ENCODE assay signal across 8 cellular contexts in genomic region chr15:50425678-50426246, GRCh38. TPM values are rescaled to one million over a fixed set of nuclear protein-coding genes. Genes with fewer than 3 reads are reported as not detected.
DNase-seq lines count a peak whose midpoint lies in the region; ATAC-seq and TF ChIP-seq lines count a peak whose summit lies in the region.
"Not testable (repeated sequence)": the region's sequence is repeated elsewhere in the genome, so short reads cannot be mapped to it uniquely, and the experiment has no call there.

No MANE protein-coding gene starts in this region.

- peaks cover 36% of the 10 kb centered on the region for H3K4me1 Mint-ChIP-seq in CD14-positive monocyte
- H3K4me1 Mint-ChIP-seq in T-cell: peaks cover 53 to 55% (median 55%) of the 10 kb centered on the region in 3 donors
- peaks cover 40% of the 10 kb centered on the region for H3K4me1 Mint-ChIP-seq in activated naive CD8-positive, alpha-beta T cell (ENCODE audit: low read depth)
- H3K4me1 Mint-ChIP-seq in effector memory CD8-positive, alpha-beta T cell (ENCODE audit: low read depth in 2 of 2): peaks cover 24 to 45% of the 10 kb centered on the region in 2 donors
- peaks cover 16% of the 10 kb centered on the region for H3K4me1 Mint-ChIP-seq in nephron
- H3K4me1 Mint-ChIP-seq in stimulated activated naive CD8-positive, alpha-beta T cell treated with anti-CD3 and anti-CD28 coated beads, Interleukin-15, amount 100 ng/mL, for 72 hours: peaks cover 43% of the 10 kb centered on the region

- H3K4me3 ChIP-seq in HUES64 (ENCODE audit: low read length) (peak overlapping the region; percentile 87), iPS-18a (ENCODE audit: low read length) (peak overlapping the region; percentile 88)

- not testable (repeated sequence) for DNase-seq in CD14-positive monocyte (ENCODE audit: low spot score); T-cell; effector memory CD8-positive, alpha-beta T cell; stimulated activated naive CD8-positive, alpha-beta T cell treated with anti-CD3 and anti-CD28 coated beads, Interleukin-15, amount 100 ng/mL, for 72 hours

- POLR2A ChIA-PET in T-cell (lab: Charles Lee): not testable (repeated sequence)

- intact Hi-C loops in CD14-positive monocyte (cut with micrococcal nuclease): not testable (repeated sequence)

- peak overlapping the region; percentile 91; the same call in 1 of the 2 replicates for H3K9ac ChIP-seq in HUES64 (ENCODE audit: low read depth, low read length)
- not testable (repeated sequence) for H3K9ac ChIP-seq in iPS-18a (ENCODE audit: low read length)

- not testable (repeated sequence) for H3K9me3 ChIP-seq in HUES64 (ENCODE audit: insufficient read depth, low read depth, low read length); iPS-18a (ENCODE audit: control insufficient read depth, low read depth, low read length)

- H3K36me3 ChIP-seq in HUES64 (ENCODE audit: insufficient read depth, low read length): peaks cover 14% of the 10 kb centered on the region
- not testable (repeated sequence) for H3K36me3 ChIP-seq in iPS-18a (ENCODE audit: control insufficient read depth, low read depth, low read length)

- H3K9me3 Mint-ChIP-seq in CD14-positive monocyte; T-cell; activated naive CD8-positive, alpha-beta T cell (ENCODE audit: low read depth); effector memory CD8-positive, alpha-beta T cell; nephron; stimulated activated naive CD8-positive, alpha-beta T cell treated with anti-CD3 and anti-CD28 coated beads, Interleukin-15, amount 100 ng/mL, for 72 hours: not testable (repeated sequence)

- H3K36me3 Mint-ChIP-seq in CD14-positive monocyte: peaks cover 11 to 14% of the 10 kb centered on the region in 2 donors
- H3K36me3 Mint-ChIP-seq in T-cell; activated naive CD8-positive, alpha-beta T cell; nephron (ENCODE audit: low read depth): not testable (repeated sequence)
- H3K36me3 Mint-ChIP-seq in effector memory CD8-positive, alpha-beta T cell (ENCODE audit: insufficient read depth): peaks cover 33% of the 10 kb centered on the region

- not testable (repeated sequence) for H3K4me1 ChIP-seq in HUES64 (ENCODE audit: insufficient read depth, low read length); iPS-18a (ENCODE audit: control insufficient read depth, low read depth, low read length)

- TF ChIP-seq CTCF in CD14-positive monocyte (IDR thresholded peaks at IDR 0.05); nephron (IDR thresholded peaks at IDR 0.05; ENCODE audit: unreplicated experiment in 3 of 3): not testable (repeated sequence)

- CTCF ChIA-PET in T-cell (lab: Charles Lee): not testable (repeated sequence)

- H3K27ac Mint-ChIP-seq in CD14-positive monocyte (peak overlapping the region in 5 of 7 donors; percentile 67 to 99 (median 98)), nephron (peak overlapping the region in 1 of 3 experiments; percentile 95)
- not testable (repeated sequence) for H3K27ac Mint-ChIP-seq in T-cell; activated naive CD8-positive, alpha-beta T cell; stimulated activated naive CD8-positive, alpha-beta T cell treated with anti-CD3 and anti-CD28 coated beads, Interleukin-15, amount 100 ng/mL, for 72 hours
- peak overlapping the region in 1 of 2 donors; percentile 96 for H3K27ac Mint-ChIP-seq in effector memory CD8-positive, alpha-beta T cell

- H3K27me3 Mint-ChIP-seq in CD14-positive monocyte (ENCODE audit: low read depth in 3 of 3); T-cell; activated naive CD8-positive, alpha-beta T cell; effector memory CD8-positive, alpha-beta T cell; nephron (ENCODE audit: low read depth); stimulated activated naive CD8-positive, alpha-beta T cell treated with anti-CD3 and anti-CD28 coated beads, Interleukin-15, amount 100 ng/mL, for 72 hours: not testable (repeated sequence)

- 93% methylated on average over 16 of the region's 17 CpGs for whole genome bisulfite sequencing in HUES64

- peak overlapping the region; percentile 92 to 97 for H3K4me3 Mint-ChIP-seq in CD14-positive monocyte
- peak overlapping the region; percentile 98 to 100 (median 99) for H3K4me3 Mint-ChIP-seq in T-cell
- peak overlapping the region; percentile 98 for H3K4me3 Mint-ChIP-seq in activated naive CD8-positive, alpha-beta T cell
- H3K4me3 Mint-ChIP-seq in effector memory CD8-positive, alpha-beta T cell: peak overlapping the region; percentile 92 to 95
- H3K4me3 Mint-ChIP-seq in nephron: peak overlapping the region; percentile 91 to 94 (median 93)
- H3K4me3 Mint-ChIP-seq in stimulated activated naive CD8-positive, alpha-beta T cell treated with anti-CD3 and anti-CD28 coated beads, Interleukin-15, amount 100 ng/mL, for 72 hours: peak overlapping the region; percentile 89 to 99

- H3K27me3 ChIP-seq in HUES64 (ENCODE audit: insufficient read depth, low read length); iPS-18a (ENCODE audit: control insufficient read depth, insufficient read depth, low read length): not testable (repeated sequence)

- ATAC-seq in T-cell (replicated peaks in 1 of 4); effector memory CD8-positive, alpha-beta T cell (replicated peaks); stimulated activated naive CD8-positive, alpha-beta T cell treated with anti-CD3 and anti-CD28 coated beads, Interleukin-15, amount 100 ng/mL, for 72 hours: not testable (repeated sequence)

- not testable (repeated sequence) for H3K27ac ChIP-seq in HUES64 (ENCODE audit: low read depth, low read length); iPS-18a (ENCODE audit: low read length)

RNA-seq across cellular contexts. Expression of gene USP8, which starts 1.6 kb away (rescaled TPM):
- 10 to 100 TPM; 32.1 to 62.4 TPM for polyA plus RNA-seq in CD14-positive monocyte
- polyA plus RNA-seq in HUES64 (2013, experiment 1 of 2): 35.6 TPM
- polyA plus RNA-seq in HUES64 (2013, experiment 2 of 2): 45.3 TPM
- total RNA-seq in T-cell: 10 to 100 TPM; 45.0 to 56.0 (median 52.7) TPM
